In the genomic region with DNA sequence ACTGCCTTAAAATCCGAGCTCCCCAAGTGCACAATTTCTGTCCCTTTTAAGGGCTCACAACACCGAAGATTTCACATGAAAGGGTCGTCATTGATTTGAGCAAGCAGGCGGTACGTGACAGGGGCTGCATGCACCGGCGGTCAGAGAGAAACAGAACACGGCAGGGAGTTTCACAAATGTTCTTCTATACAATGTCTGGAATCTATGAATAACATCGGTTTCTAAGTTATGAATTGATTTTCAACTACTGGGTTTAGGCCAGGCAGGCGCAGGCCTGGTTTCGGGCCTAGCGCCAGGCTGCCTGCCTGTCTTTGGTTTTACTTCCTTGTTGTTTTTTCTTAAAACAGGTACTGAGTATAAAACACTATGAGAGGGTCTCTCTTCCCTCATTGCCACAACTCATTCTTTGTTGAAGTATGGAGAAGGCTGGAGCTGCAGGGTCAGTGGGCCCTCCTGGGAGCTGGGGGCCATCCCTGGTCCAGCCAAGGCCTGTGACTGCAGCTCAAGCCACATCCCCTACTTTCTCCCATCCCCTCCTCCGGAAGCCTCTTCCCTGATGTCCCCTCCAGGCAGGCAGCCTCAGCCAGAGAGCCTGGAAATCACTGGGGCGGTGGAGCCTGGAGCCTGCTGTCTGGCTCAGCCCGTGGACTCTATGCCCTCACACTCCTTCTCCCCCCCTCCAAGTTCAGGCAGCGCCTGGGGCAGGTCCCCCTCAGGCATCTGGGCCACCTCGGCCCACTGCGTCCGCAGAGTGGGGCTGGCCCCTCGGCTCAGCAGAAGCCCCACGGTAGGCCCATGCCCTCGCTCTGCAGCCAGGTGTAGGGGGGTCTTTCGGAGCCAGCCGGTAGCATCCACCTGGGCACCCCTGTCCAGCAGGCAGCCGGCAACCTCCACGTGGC, we compare ENCODE assay signal across 11 cellular contexts. TPM values are rescaled to one million over a fixed set of nuclear protein-coding genes. Genes with fewer than 3 reads are reported as not detected.
A peak's percentile ranks its signal among the peaks of the same experiment; 100 is the strongest.
DNase-seq lines count a peak whose midpoint lies in the region; ATAC-seq and TF ChIP-seq lines count a peak whose summit lies in the region.
"Had no signal": no experiment of that assay in that cellular context is flagged by ENCODE, and none has a peak within 500 bp of the region (broad histone marks: within the 10 kb centered on the region; RNA-seq: fewer than 3 reads in every experiment).

No MANE protein-coding gene starts in this region.

- H3K9me3 Mint-ChIP-seq in brain: no peaks in the 10 kb centered on the region
- H3K9me3 Mint-ChIP-seq: memory B cell had no signal

- peak; percentile 53 for DNase-seq in H7
- no peak for DNase-seq in lower lobe of right lung
- no peak for DNase-seq in activated naive CD4-positive, alpha-beta T cell (lab: John Stamatoyannopoulos, UW)
- no peak for DNase-seq in NCI-H1694 treated with DMSO at 0.1 percent for 48 hours (lab: John Stamatoyannopoulos, UW)
- DNase-seq: NCI-H1417 treated with DMSO at 0.1 percent for 48 hours had no signal

- H3K4me1 ChIP-seq in lower lobe of right lung (peaks cover 14% of the 10 kb centered on the region), stomach smooth muscle (ENCODE audit: control insufficient read depth, insufficient read depth, low read length) (peaks cover 16% of the 10 kb centered on the region)
- H3K4me1 ChIP-seq: ascending aorta had no signal

- H3K4me3 ChIP-seq in H7 (ENCODE audit: insufficient read depth, low read depth, low read length): no peak overlapping the region
- H3K4me3 ChIP-seq in lower lobe of right lung: peak overlapping the region; percentile 51
- H3K4me3 ChIP-seq in stomach smooth muscle (ENCODE audit: low read length in 2 of 2): peak overlapping the region in 1 of 2 donors; percentile 71
- H3K4me3 ChIP-seq: SJSA1 had no signal

- no peaks in the 10 kb centered on the region for H3K36me3 Mint-ChIP-seq in brain

- peaks cover 3% of the 10 kb centered on the region for H3K27me3 Mint-ChIP-seq in brain

- no peaks in the 10 kb centered on the region for H3K9me3 ChIP-seq in lower lobe of right lung
- no peaks in the 10 kb centered on the region for H3K9me3 ChIP-seq in stomach smooth muscle (ENCODE audit: control insufficient read depth in 2 of 2, low read length in 2 of 2)
- H3K9me3 ChIP-seq: ascending aorta, SJSA1 had no signal

- H3K27me3 ChIP-seq in H7 (ENCODE audit: control insufficient read depth, insufficient read depth, low read length) (no peaks in the 10 kb centered on the region), lower lobe of right lung (ENCODE audit: low read depth) (no peaks in the 10 kb centered on the region), stomach smooth muscle (ENCODE audit: control insufficient read depth in 1 of 2, insufficient read depth in 2 of 2, low read length in 2 of 2) (no peaks in the 10 kb centered on the region)
- H3K27me3 ChIP-seq: ascending aorta, SJSA1 had no signal

- no peak overlapping the region for H3K9ac ChIP-seq in stomach smooth muscle (ENCODE audit: low read length in 2 of 2)

- H3K27ac ChIP-seq in lower lobe of right lung: peak overlapping the region; percentile 72
- H3K27ac ChIP-seq in stomach smooth muscle (ENCODE audit: low read length): peak overlapping the region; percentile 53
- H3K27ac ChIP-seq: ascending aorta, SJSA1 had no signal

- H3K4me3 Mint-ChIP-seq in brain: peak overlapping the region in 4 of 5 experiments; percentile 4 to 59 (median 40)
- H3K4me3 Mint-ChIP-seq: memory B cell had no signal

- H3K27ac Mint-ChIP-seq in brain: peak overlapping the region; percentile 75 to 97 (median 90)
- H3K27ac Mint-ChIP-seq: memory B cell had no signal

- H3K36me3 ChIP-seq in H7 (replicated peaks; ENCODE audit: control insufficient read depth, insufficient read depth, low read length) (no peaks in the 10 kb centered on the region), lower lobe of right lung (no peaks in the 10 kb centered on the region), stomach smooth muscle (ENCODE audit: control insufficient read depth in 2 of 2, insufficient read depth in 2 of 2, low read length in 2 of 2) (no peaks in the 10 kb centered on the region)
- H3K36me3 ChIP-seq: ascending aorta, SJSA1 had no signal

- H3K4me1 Mint-ChIP-seq in brain: peaks cover 35% of the 10 kb centered on the region

- no peak for ATAC-seq in lower lobe of right lung
- no peak for ATAC-seq in GM21619 (IDR thresholded peaks at IDR 0.05; ENCODE audit: unreplicated experiment)

- TF ChIP-seq CTCF in brain (conservative IDR thresholded peaks at IDR 0.05) (no peak), lower lobe of right lung (IDR thresholded peaks at IDR 0.05) (no peak)

- intact Hi-C loops in lower lobe of right lung (cut with DNase I): no loop called here

RNA-seq across cellular contexts. Expression of a gene that starts 2.4 kb away (rescaled TPM):
- 0.67 TPM in 1 of 2 replicates, not detected in the other for total RNA-seq in H7 (2014; rRNA removed; shearing (Covaris generic))
- polyA plus RNA-seq in brain (ENCODE audit: insufficient read depth, low read depth, low replicate concordance): 54.3 TPM
- total RNA-seq in lower lobe of right lung: 22.3 TPM
- total RNA-seq: SJSA1 had no signal

RNA-seq across cellular contexts. Expression of a gene that starts 11.6 kb away (rescaled TPM):
- 184 and 267 TPM in 2 replicates for total RNA-seq in H7 (2014; rRNA removed; shearing (Covaris generic))
- 152 TPM for polyA plus RNA-seq in brain (ENCODE audit: insufficient read depth, low read depth, low replicate concordance)
- 79.8 TPM for total RNA-seq in lower lobe of right lung

RNA-seq across cellular contexts. Expression of a gene that starts 16.8 kb away (rescaled TPM):
- total RNA-seq in H7 (2014; rRNA removed; shearing (Covaris generic)): 32.1 and 37.1 TPM in 2 replicates
- polyA plus RNA-seq in brain (ENCODE audit: insufficient read depth, low read depth, low replicate concordance): 108 TPM
- total RNA-seq in lower lobe of right lung: 58.7 TPM

RNA-seq across cellular contexts. Expression of a gene that starts 19.6 kb away (rescaled TPM):
- total RNA-seq in H7 (2014; rRNA removed; shearing (Covaris generic)): 147 and 200 TPM in 2 replicates
- polyA plus RNA-seq in brain (ENCODE audit: insufficient read depth, low read depth, low replicate concordance): 19.4 TPM
- total RNA-seq in lower lobe of right lung: 165 TPM

RNA-seq across cellular contexts. Expression of a gene that starts 30.8 kb away (rescaled TPM):
- total RNA-seq in H7 (2014; rRNA removed; shearing (Covaris generic)): 0.14 and 0.74 TPM in 2 replicates
- 10.3 TPM for polyA plus RNA-seq in brain (ENCODE audit: insufficient read depth, low read depth, low replicate concordance)
- 7.8 TPM for total RNA-seq in lower lobe of right lung
- total RNA-seq: ascending aorta, SJSA1 had no signal

Comparison
In these comparisons a context has a peak if more than half of its experiments do, and no peak if none do; other contexts are left out.
1. RNA of a gene that starts 2.4 kb away (total RNA-seq): 22.3 TPM in lower lobe of right lung (single experiment); 0.67 TPM in H7; every median in the first group is over 10 times any median in the second.